ENCODE assay signal across 1 cellular context in the genomic region with DNA sequence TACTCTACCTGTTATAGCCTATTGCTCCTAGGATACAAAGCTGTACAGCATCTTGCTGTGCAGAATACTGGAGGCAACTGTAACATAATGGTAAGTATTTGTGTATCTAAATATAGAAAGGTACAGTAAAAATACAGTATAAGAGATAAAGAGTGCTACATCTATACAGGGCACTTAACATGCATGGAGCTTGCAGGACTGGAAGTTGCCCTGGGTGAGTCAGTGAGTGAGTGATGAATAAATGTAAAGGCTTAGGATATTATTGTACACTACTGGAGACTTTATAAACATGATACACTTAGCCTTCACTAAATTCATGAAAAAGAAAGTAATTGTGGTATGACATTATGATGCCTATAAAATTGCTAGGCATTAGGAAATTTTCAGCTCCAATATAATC.
TF ChIP-seq lines count a peak whose summit lies in the region.

No MANE protein-coding gene starts in this region.

TF ChIP-seq in SK-N-SH treated with all-trans-retinoic acid at 6 μM for 48 hours, 23 proteins besides CTCF, POLR2A, EP300 and RAD21 (continued from another document):
- TF ChIP-seq, protein P1, sequence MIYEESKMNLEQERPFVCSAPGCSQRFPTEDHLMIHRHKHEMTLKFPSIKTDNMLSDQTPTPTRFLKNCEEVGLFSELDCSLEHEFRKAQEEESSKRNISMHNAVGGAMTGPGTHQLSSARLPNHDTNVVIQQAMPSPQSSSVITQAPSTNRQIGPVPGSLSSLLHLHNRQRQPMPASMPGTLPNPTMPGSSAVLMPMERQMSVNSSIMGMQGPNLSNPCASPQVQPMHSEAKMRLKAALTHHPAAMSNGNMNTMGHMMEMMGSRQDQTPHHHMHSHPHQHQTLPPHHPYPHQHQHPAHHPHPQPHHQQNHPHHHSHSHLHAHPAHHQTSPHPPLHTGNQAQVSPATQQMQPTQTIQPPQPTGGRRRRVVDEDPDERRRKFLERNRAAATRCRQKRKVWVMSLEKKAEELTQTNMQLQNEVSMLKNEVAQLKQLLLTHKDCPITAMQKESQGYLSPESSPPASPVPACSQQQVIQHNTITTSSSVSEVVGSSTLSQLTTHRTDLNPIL (CRISPR knock-in tag; IDR thresholded peaks at IDR 0.05; ENCODE audit: low read depth) = no peak
- TF ChIP-seq ISL1 (CRISPR knock-in tag; IDR thresholded peaks at IDR 0.05) (no peak), CSDC2 (CRISPR knock-in tag; IDR thresholded peaks at IDR 0.05) (no peak), ARNTL (CRISPR knock-in tag; IDR thresholded peaks at IDR 0.05; ENCODE audit: borderline replicate concordance, low read depth) (no peak), PPARA (CRISPR knock-in tag; IDR thresholded peaks at IDR 0.05; ENCODE audit: borderline replicate concordance) (no peak), ZFP30 (CRISPR knock-in tag; IDR thresholded peaks at IDR 0.05) (no peak), SNAI2 (CRISPR knock-in tag; IDR thresholded peaks at IDR 0.05) (no peak), ESRRG (CRISPR knock-in tag; IDR thresholded peaks at IDR 0.05) (no peak), BACH2 (CRISPR knock-in tag; IDR thresholded peaks at IDR 0.05; ENCODE audit: borderline replicate concordance) (no peak), ZNF70 (CRISPR knock-in tag; IDR thresholded peaks at IDR 0.05) (no peak)
- TF ChIP-seq, protein P2, sequence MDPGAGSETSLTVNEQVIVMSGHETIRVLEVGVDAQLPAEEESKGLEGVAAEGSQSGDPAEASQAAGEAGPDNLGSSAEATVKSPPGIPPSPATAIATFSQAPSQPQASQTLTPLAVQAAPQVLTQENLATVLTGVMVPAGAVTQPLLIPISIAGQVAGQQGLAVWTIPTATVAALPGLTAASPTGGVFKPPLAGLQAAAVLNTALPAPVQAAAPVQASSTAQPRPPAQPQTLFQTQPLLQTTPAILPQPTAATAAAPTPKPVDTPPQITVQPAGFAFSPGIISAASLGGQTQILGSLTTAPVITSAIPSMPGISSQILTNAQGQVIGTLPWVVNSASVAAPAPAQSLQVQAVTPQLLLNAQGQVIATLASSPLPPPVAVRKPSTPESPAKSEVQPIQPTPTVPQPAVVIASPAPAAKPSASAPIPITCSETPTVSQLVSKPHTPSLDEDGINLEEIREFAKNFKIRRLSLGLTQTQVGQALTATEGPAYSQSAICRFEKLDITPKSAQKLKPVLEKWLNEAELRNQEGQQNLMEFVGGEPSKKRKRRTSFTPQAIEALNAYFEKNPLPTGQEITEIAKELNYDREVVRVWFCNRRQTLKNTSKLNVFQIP (CRISPR knock-in tag; IDR thresholded peaks at IDR 0.05; ENCODE audit: borderline replicate concordance, low read depth) = no peak
- TF ChIP-seq, protein P3, sequence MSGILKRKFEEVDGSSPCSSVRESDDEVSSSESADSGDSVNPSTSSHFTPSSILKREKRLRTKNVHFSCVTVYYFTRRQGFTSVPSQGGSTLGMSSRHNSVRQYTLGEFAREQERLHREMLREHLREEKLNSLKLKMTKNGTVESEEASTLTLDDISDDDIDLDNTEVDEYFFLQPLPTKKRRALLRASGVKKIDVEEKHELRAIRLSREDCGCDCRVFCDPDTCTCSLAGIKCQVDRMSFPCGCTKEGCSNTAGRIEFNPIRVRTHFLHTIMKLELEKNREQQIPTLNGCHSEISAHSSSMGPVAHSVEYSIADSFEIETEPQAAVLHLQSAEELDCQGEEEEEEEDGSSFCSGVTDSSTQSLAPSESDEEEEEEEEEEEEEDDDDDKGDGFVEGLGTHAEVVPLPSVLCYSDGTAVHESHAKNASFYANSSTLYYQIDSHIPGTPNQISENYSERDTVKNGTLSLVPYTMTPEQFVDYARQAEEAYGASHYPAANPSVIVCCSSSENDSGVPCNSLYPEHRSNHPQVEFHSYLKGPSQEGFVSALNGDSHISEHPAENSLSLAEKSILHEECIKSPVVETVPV (CRISPR knock-in tag; IDR thresholded peaks at IDR 0.05) = no peak
